In the genomic region with DNA sequence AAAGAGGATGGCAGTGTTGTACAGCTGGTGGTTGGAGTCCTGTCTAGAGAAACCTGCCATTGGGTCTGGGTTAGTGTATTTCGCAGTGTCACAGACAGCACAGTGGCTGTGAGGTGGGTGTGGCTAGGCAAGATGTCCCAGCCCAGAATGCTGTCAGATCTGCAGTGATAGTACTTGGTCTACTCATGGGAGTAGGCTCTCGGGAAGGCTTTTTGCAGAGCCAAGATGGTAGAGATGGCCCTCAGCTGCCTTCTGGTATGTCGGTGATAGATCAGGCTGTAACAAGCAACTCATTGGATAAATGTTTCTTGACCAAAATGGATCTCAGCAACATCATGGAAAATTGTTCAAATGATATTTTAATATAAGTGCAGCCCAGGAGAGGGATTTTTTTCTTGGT, we compare ENCODE assay signal across 19 cellular contexts.
DNase-seq lines count a peak whose midpoint lies in the region; TF ChIP-seq lines count a peak whose summit lies in the region.
"Had no signal": no experiment of that assay in that cellular context is flagged by ENCODE, and none has a peak within 500 bp of the region (broad histone marks: within the 10 kb centered on the region; RNA-seq: fewer than 3 reads in every experiment).

No MANE protein-coding gene starts in this region.

- H3K27me3 ChIP-seq in SJCRH30 = no peaks in the 10 kb centered on the region
- H3K27me3 ChIP-seq: BLaER1 treated with 17β-estradiol and CSF1 and Interleukin-3, amounts not matched to agents 10 nM and 100 nM had no signal

- DNase-seq in H4 (ENCODE audit: low spot score) (peak; percentile 1), SJCRH30 (no peak), erythroblast (lab: John Stamatoyannopoulos, UW) (peak; percentile 91 to 96), pons (ENCODE audit: low spot score) (peak; percentile 0), activated T-cell treated with anti-CD3 and anti-CD28 coated beads for 4 hours (no peak), SHP77 (lab: John Stamatoyannopoulos, UW) (no peak), foreskin fibroblast (no peak)
- DNase-seq: CD4-positive, alpha-beta memory T cell; DMS153; H9; HFFc6; KBM-7; NCI-H1092 treated with DMSO at 0.1 percent for 48 hours; NCI-H146; NCI-H2029; NCI-H2171; NCI-H526; SK-N-SH had no signal

- TF ChIP-seq POLR2A in erythroblast (IDR thresholded peaks at IDR 0.05; ENCODE audit: low read length) = peak; percentile 36

- no peaks in the 10 kb centered on the region for H3K36me3 ChIP-seq in SJCRH30
- H3K36me3 ChIP-seq: BLaER1 treated with 17β-estradiol and CSF1 and Interleukin-3, amounts not matched to agents 10 nM and 100 nM had no signal

- H3K4me3 ChIP-seq in SJCRH30 = no peak overlapping the region
- no peak overlapping the region for H3K4me3 ChIP-seq in foreskin fibroblast (ENCODE audit: low read depth in 1 of 2, low read length in 2 of 2)
- H3K4me3 ChIP-seq: BLaER1 treated with 17β-estradiol and CSF1 and Interleukin-3, amounts not matched to agents 10 nM and 100 nM had no signal

- H3K27ac ChIP-seq in SJCRH30 = peak overlapping the region; percentile 24
- H3K27ac ChIP-seq: BLaER1 treated with 17β-estradiol and CSF1 and Interleukin-3, amounts not matched to agents 10 nM and 100 nM had no signal

- H3K4me1 ChIP-seq in SJCRH30 = peaks cover 13% of the 10 kb centered on the region
- H3K4me1 ChIP-seq: BLaER1 treated with 17β-estradiol and CSF1 and Interleukin-3, amounts not matched to agents 10 nM and 100 nM had no signal

- no peaks in the 10 kb centered on the region for H3K9me3 ChIP-seq in SJCRH30 (replicated peaks)
- H3K9me3 ChIP-seq: BLaER1 treated with 17β-estradiol and CSF1 and Interleukin-3, amounts not matched to agents 10 nM and 100 nM; SK-N-SH had no signal

- no peak for TF ChIP-seq CTCF in foreskin fibroblast (IDR thresholded peaks at IDR 0.05; ENCODE audit: low read depth, low read length)

Comparison
In these comparisons a context has a peak if more than half of its experiments do, and no peak if none do; other contexts are left out.
1. DNase-seq: peak in H4 (single experiment), erythroblast (2 of 2) and pons (single experiment); none in SJCRH30 (0 of 2), activated T-cell treated with anti-CD3 and anti-CD28 coated beads for 4 hours (single experiment), SHP77 (0 of 2) and foreskin fibroblast (0 of 2).